In the genomic region with DNA sequence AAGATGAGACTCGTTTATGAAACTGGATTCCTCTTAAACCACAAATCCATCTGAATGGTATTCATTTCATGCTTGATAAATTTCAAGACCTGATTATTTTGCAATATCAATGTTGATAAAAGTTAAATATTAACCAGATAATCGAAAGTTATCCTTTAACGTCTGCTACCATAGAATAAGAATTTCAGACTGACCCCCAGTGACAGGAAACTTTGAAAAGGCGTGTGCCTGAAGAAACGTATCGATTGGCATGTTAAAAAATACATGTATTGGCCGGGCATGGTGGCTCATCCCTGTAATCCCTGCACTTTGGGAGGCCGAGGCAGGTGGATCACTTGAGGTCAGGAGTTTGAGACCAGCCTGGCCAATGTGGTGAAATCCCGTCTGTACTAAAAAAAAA, we compare ENCODE assay signal across 1 cellular context.
TF ChIP-seq lines count a peak whose summit lies in the region.

No MANE protein-coding gene starts in this region.

TF ChIP-seq in K562, 482 proteins besides CTCF, POLR2A, EP300 and RAD21:
- TF ChIP-seq SMARCE1 (IDR thresholded peaks at IDR 0.05) (0 out of 2 replicates have a peak, but pooled peaks have one; percentile 0), HCFC1 (IDR thresholded peaks at IDR 0.05; ENCODE audit: low read depth, low read length) (no peak)
